ENCODE assay signal across 1 cellular context in genomic region chr2:317501-318424, GRCh38.
TF ChIP-seq lines count a peak whose summit lies in the region.

No MANE protein-coding gene starts in this region.

TF ChIP-seq in SK-N-SH, 30 proteins besides CTCF, POLR2A, EP300 and RAD21 (continued from another document):
- no peak for TF ChIP-seq USF1 (IDR thresholded peaks at IDR 0.05; ENCODE audit: borderline replicate concordance, low read depth)
- TF ChIP-seq USF2 (IDR thresholded peaks at IDR 0.05; ENCODE audit: borderline replicate concordance, low read depth, low read length), result no peak
- no peak for TF ChIP-seq RFX5 (IDR thresholded peaks at IDR 0.05; ENCODE audit: low read length)
